Comparison of ENCODE assay signal across 18 cellular contexts in the genomic region with DNA sequence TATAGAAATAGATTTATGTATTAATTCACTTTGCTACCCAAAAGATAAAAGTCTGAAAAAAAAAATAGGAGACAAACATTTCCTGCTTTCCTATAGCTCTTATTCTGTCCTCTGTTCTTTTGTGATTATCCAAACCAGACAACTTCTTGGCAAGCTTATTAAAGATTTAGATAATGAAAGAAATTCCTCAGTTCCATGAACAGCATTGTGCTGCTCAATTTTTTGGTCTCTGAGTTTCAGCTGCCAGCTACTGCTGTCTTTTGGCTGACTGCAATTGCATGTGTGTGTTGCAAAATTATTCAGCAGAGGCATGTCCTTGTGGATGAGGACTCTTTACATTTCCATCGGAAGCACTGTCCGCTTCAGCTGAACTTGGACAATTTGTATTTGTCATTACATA.
A peak's percentile ranks its signal among the peaks of the same experiment; 100 is the strongest.
DNase-seq lines count a peak whose midpoint lies in the region; ATAC-seq and TF ChIP-seq lines count a peak whose summit lies in the region.
"Had no signal": no experiment of that assay in that cellular context is flagged by ENCODE, and none has a peak within 500 bp of the region (broad histone marks: within the 10 kb centered on the region; RNA-seq: fewer than 3 reads in every experiment).

No MANE protein-coding gene starts in this region.

- H3K4me3 ChIP-seq in adipocyte (ENCODE audit: low read length) (no peak overlapping the region), parathyroid adenoma (ENCODE audit: low read depth, low read length) (no peak overlapping the region)
- H3K4me3 ChIP-seq: GM23338 had no signal

- DNase-seq in AG09319 (ENCODE audit: extremely low read depth, low read depth) (peak; percentile 5), adipocyte (ENCODE audit: low read depth) (peak; percentile 70), fibroblast of gingiva (ENCODE audit: low read depth) (peak; percentile 43), NCI-H1417 treated with DMSO at 0.1 percent for 48 hours (lab: John Stamatoyannopoulos, UW) (no peak), left ventricle myocardium superior (no peak), NCI-H526 treated with DMSO at 0.1 percent for 48 hours (lab: John Stamatoyannopoulos, UW) (no peak)
- DNase-seq: Calu3; CD4-positive, alpha-beta T cell; KBM-7; NCI-H1092; NCI-H1694; NCI-H2107; NCI-H345; NCI-H748 treated with DMSO at 0.1 percent for 48 hours; Right ventricle myocardium superior had no signal

- H3K9ac ChIP-seq in adipocyte (ENCODE audit: low read length) (peak overlapping the region; percentile 18), parathyroid adenoma (no peak overlapping the region)

- H3K79me2 ChIP-seq in parathyroid adenoma = no peaks in the 10 kb centered on the region

- intact Hi-C loops in left ventricle myocardium superior (cut with micrococcal nuclease) = no loop called here

- H2AFZ ChIP-seq in parathyroid adenoma = no peak overlapping the region
- H2AFZ ChIP-seq: GM23338 had no signal

- H3K27ac ChIP-seq in parathyroid adenoma = no peak overlapping the region

- H3K4me1 ChIP-seq in adipocyte (ENCODE audit: control insufficient read depth, insufficient read depth, low read length) (peaks cover 9% of the 10 kb centered on the region), parathyroid adenoma (no peaks in the 10 kb centered on the region)

- H3K36me3 ChIP-seq in adipocyte (ENCODE audit: control insufficient read depth, insufficient read depth, low read length, severe bottlenecking) = no peaks in the 10 kb centered on the region
- no peaks in the 10 kb centered on the region for H3K36me3 ChIP-seq in parathyroid adenoma (ENCODE audit: control insufficient read depth, insufficient read depth, low read length)

- H3K4me2 ChIP-seq in parathyroid adenoma (ENCODE audit: low read length) = peak overlapping the region; percentile 59
- H3K4me2 ChIP-seq: GM23338 had no signal

- H3K9me3 ChIP-seq in adipocyte (ENCODE audit: control insufficient read depth, low read length) (no peaks in the 10 kb centered on the region), parathyroid adenoma (ENCODE audit: control insufficient read depth, low read length) (no peaks in the 10 kb centered on the region)

- ATAC-seq in HG03457 (IDR thresholded peaks at IDR 0.05; ENCODE audit: unreplicated experiment) (no peak), left ventricle myocardium superior (no peak)
- ATAC-seq: GM23338 had no signal

- TF ChIP-seq CTCF in AG09319 (IDR thresholded peaks at IDR 0.05; ENCODE audit: low read depth, low read length) (no peak), parathyroid adenoma (IDR thresholded peaks at IDR 0.05) (no peak)

- H3K27me3 ChIP-seq in adipocyte (replicated peaks; ENCODE audit: control insufficient read depth, insufficient read depth, low read length) (no peaks in the 10 kb centered on the region), parathyroid adenoma (ENCODE audit: control insufficient read depth, insufficient read depth, low read length) (no peaks in the 10 kb centered on the region)

Comparison
In these comparisons a context has a peak if more than half of its experiments do, and no peak if none do; other contexts are left out.
1. DNase-seq: peak in AG09319 (single experiment), adipocyte (single experiment) and fibroblast of gingiva (single experiment); none in NCI-H1417 treated with DMSO at 0.1 percent for 48 hours (single experiment), left ventricle myocardium superior (single experiment) and NCI-H526 treated with DMSO at 0.1 percent for 48 hours (single experiment).